15 cellular contexts compared by ENCODE assay signal in the genomic region with DNA sequence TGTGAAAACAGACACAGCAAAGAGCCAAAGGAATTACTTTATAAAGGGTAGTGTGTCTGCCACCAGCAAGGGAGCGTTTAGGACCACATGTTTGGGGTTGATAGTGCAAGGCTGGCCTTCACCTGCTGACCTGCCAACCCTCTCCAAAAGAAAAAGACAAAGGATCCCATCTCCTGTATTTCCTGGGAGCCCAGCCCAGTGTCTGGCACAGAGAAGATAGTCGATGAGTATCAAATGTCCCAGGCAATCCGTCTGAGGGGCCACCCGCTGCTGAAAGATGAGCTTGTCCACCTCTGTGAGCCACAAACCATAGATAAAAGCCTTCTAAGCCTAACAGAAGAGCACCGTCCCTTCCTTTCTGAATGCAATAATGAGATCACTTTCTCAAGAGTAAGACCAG.
DNase-seq lines count a peak whose midpoint lies in the region; ATAC-seq, FAIRE-seq and TF ChIP-seq lines count a peak whose summit lies in the region.
"Had no signal": no experiment of that assay in that cellular context is flagged by ENCODE, and none has a peak within 500 bp of the region (broad histone marks: within the 10 kb centered on the region; RNA-seq: fewer than 3 reads in every experiment).

No MANE protein-coding gene starts in this region.

- H2AFZ ChIP-seq in K562 (ENCODE audit: low read depth, low read length) = no peak overlapping the region

- H3K4me1 ChIP-seq in K562 (replicated peaks in 1 of 2; ENCODE audit: control insufficient read depth in 2 of 2, insufficient read depth in 2 of 2, low read length in 2 of 2) = peaks cover 0 to 5% of the 10 kb centered on the region in 2 experiments; a peak in 2 of 5 replicates
- no peaks in the 10 kb centered on the region for H3K4me1 ChIP-seq in breast epithelium
- H3K4me1 ChIP-seq: BLaER1 had no signal

- H3K27me3 Mint-ChIP-seq in nephron progenitor cell (ENCODE audit: low read depth, poor library complexity) = peaks cover 9% of the 10 kb centered on the region
- peaks cover 2% of the 10 kb centered on the region for H3K27me3 Mint-ChIP-seq in chondrocyte (ENCODE audit: low read depth)
- H3K27me3 Mint-ChIP-seq in activated T-helper 2 cell treated with anti-CD3 and anti-CD28 coated beads, Interferon-gamma antibody, Interleukin-2, Interleukin-4, amounts not matched to agents 10 μg/mL and 5 μg/mL and 100 μg/mL, durations not matched to agents 14 hours and 24 hours and 36 hours (ENCODE audit: low read depth) = peaks cover 16% of the 10 kb centered on the region

- H3K4me3 Mint-ChIP-seq in nephron progenitor cell (peak overlapping the region; percentile 36), chondrocyte (ENCODE audit: unreplicated experiment) (no peak overlapping the region)
- H3K4me3 Mint-ChIP-seq in activated T-helper 2 cell treated with anti-CD3 and anti-CD28 coated beads, Interferon-gamma antibody, Interleukin-2, Interleukin-4, amounts not matched to agents 10 μg/mL and 5 μg/mL and 100 μg/mL, durations not matched to agents 14 hours and 24 hours and 36 hours (ENCODE audit: low read depth) = no peak overlapping the region
- H3K4me3 Mint-ChIP-seq: CD8-positive, alpha-beta memory T cell; HFFc6 had no signal

- H3K4me2 ChIP-seq in K562 (ENCODE audit: insufficient read depth, low read length) = no peak overlapping the region
- H3K4me2 ChIP-seq: BLaER1 had no signal

- no peak for FAIRE-seq in K562 (lab: Jason Lieb, UNC)

- H4K20me1 ChIP-seq in K562 (replicated peaks; ENCODE audit: control insufficient read depth, insufficient read depth, low read length) = no peaks in the 10 kb centered on the region
- H4K20me1 ChIP-seq: BLaER1 had no signal

- peaks cover 4 to 16% of the 10 kb centered on the region in 2 experiments; a peak in 4 of 5 replicates for H3K27me3 ChIP-seq in K562 (ENCODE audit: control insufficient read depth in 2 of 2, insufficient read depth in 2 of 2, low read length in 2 of 2)
- H3K27me3 ChIP-seq in breast epithelium = no peaks in the 10 kb centered on the region
- H3K27me3 ChIP-seq: BLaER1 had no signal

- POLR2A ChIA-PET in K562 (lab: Yijun Ruan, JAX) = interaction anchor here (1.0 kb wide), 1 partner anchor 22 kb away, joined by 3 read pairs; no protein-coding TSS in a partner anchor

- no peak for TF ChIP-seq EP300 in K562 (IDR thresholded peaks at IDR 0.05; ENCODE audit: low read length)

- H3K27ac ChIP-seq in K562 (ENCODE audit: extremely low read depth, low read depth, low read length) = no peak overlapping the region
- no peak overlapping the region for H3K27ac ChIP-seq in breast epithelium
- H3K27ac ChIP-seq: BLaER1 had no signal

- peaks cover 25% of the 10 kb centered on the region for H3K4me1 Mint-ChIP-seq in nephron progenitor cell
- no peaks in the 10 kb centered on the region for H3K4me1 Mint-ChIP-seq in chondrocyte (ENCODE audit: low read depth)
- no peaks in the 10 kb centered on the region for H3K4me1 Mint-ChIP-seq in activated T-helper 2 cell treated with anti-CD3 and anti-CD28 coated beads, Interferon-gamma antibody, Interleukin-2, Interleukin-4, amounts not matched to agents 10 μg/mL and 5 μg/mL and 100 μg/mL, durations not matched to agents 14 hours and 24 hours and 36 hours (ENCODE audit: low read depth)
- H3K4me1 Mint-ChIP-seq: CD8-positive, alpha-beta memory T cell had no signal

- ATAC-seq in K562 = peak; percentile 49

- in situ Hi-C loops in K562 (cut with MboI) = no loop called here

- DNase-seq in COLO668 (lab: John Stamatoyannopoulos, UW; ENCODE audit: unreplicated experiment) = peak; percentile 8
- DNase-seq in NCI-H2029 treated with DMSO at 0.1 percent for 48 hours (lab: John Stamatoyannopoulos, UW) = peak; percentile 48
- DNase-seq in K562 (ENCODE audit: extremely low read depth in 1 of 4, low spot score in 3 of 4) = peak in 3 of 4 experiments; percentile 23 to 60 (median 35)
- no peak for DNase-seq in nephron progenitor cell
- DNase-seq in chondrocyte (ENCODE audit: low spot score) = no peak
- DNase-seq in activated T-helper 2 cell treated with anti-CD3 and anti-CD28 coated beads, Interferon-gamma antibody, Interleukin-2, Interleukin-4, amounts not matched to agents 10 μg/mL and 5 μg/mL and 100 μg/mL, durations not matched to agents 14 hours and 24 hours and 36 hours (ENCODE audit: low spot score) = no peak
- DNase-seq in breast epithelium (ENCODE audit: low spot score in 2 of 2) = no peak
- DNase-seq: 8988T; AML-193; CD8-positive, alpha-beta memory T cell; DMS53; GF-D8; HCEC 1CT; HFFc6 had no signal

- H3K36me3 Mint-ChIP-seq in nephron progenitor cell (ENCODE audit: low read depth) (peaks cover 12% of the 10 kb centered on the region), chondrocyte (ENCODE audit: low read depth) (peaks cover 13% of the 10 kb centered on the region)
- no peaks in the 10 kb centered on the region for H3K36me3 Mint-ChIP-seq in activated T-helper 2 cell treated with anti-CD3 and anti-CD28 coated beads, Interferon-gamma antibody, Interleukin-2, Interleukin-4, amounts not matched to agents 10 μg/mL and 5 μg/mL and 100 μg/mL, durations not matched to agents 14 hours and 24 hours and 36 hours (ENCODE audit: low read depth)
- H3K36me3 Mint-ChIP-seq: CD8-positive, alpha-beta memory T cell had no signal

- WGBS in K562 (ENCODE audit: insufficient coverage, low coverage, missing lambda C conversion rate) = 0% methylated on average over 5 of the region's 5 CpGs

- TF ChIP-seq POLR2A in K562 (conservative IDR thresholded peaks at IDR 0.05) (no peak), breast epithelium (IDR thresholded peaks at IDR 0.05) (no peak)

- H3K9me3 ChIP-seq in K562 (replicated peaks; ENCODE audit: control insufficient read depth, insufficient read depth, low read depth, low read length) = no peaks in the 10 kb centered on the region
- H3K9me3 ChIP-seq in breast epithelium = no peaks in the 10 kb centered on the region

- intact Hi-C loops in K562 (cut with micrococcal nuclease) = no loop called here
- intact Hi-C loops in activated T-helper 2 cell treated with anti-CD3 and anti-CD28 coated beads, Interferon-gamma antibody, Interleukin-2, Interleukin-4, amounts not matched to agents 10 μg/mL and 5 μg/mL and 100 μg/mL, durations not matched to agents 14 hours and 24 hours and 36 hours (cut with micrococcal nuclease) = no loop called here
- intact Hi-C loops in breast epithelium (cut with DNase I; ENCODE audit: low total_unique reads) = no loop called here

- CTCF ChIA-PET in K562 (lab: Yijun Ruan, JAX; ENCODE audit: low intra/inter-chr PET ratio) = no interaction called here

- no peaks in the 10 kb centered on the region for H3K79me2 ChIP-seq in K562 (ENCODE audit: control insufficient read depth, insufficient read depth, low read length)

- no peak for TF ChIP-seq CTCF in K562 (IDR thresholded peaks at IDR 0.05 in 2 of 3, conservative IDR thresholded peaks at IDR 0.05 in 1 of 3; ENCODE audit: insufficient read depth in 2 of 3, low read depth in 1 of 3, low read length in 3 of 3)
- no peak for TF ChIP-seq CTCF in nephron progenitor cell (IDR thresholded peaks at IDR 0.05)
- TF ChIP-seq CTCF in chondrocyte (IDR thresholded peaks at IDR 0.05) = no peak
- no peak for TF ChIP-seq CTCF in breast epithelium (IDR thresholded peaks at IDR 0.05)

- no peaks in the 10 kb centered on the region for H3K9me1 ChIP-seq in K562 (ENCODE audit: control insufficient read depth, insufficient read depth, low read length)

- H3K36me3 ChIP-seq in K562 (ENCODE audit: control insufficient read depth, insufficient read depth, low read length) = no peaks in the 10 kb centered on the region
- no peaks in the 10 kb centered on the region for H3K36me3 ChIP-seq in breast epithelium
- H3K36me3 ChIP-seq: BLaER1 had no signal

- H3K4me3 ChIP-seq in K562 (no peak overlapping the region), breast epithelium (no peak overlapping the region)
- H3K4me3 ChIP-seq: BLaER1 had no signal

- no peak for TF ChIP-seq RAD21 in K562 (CRISPR knock-in tag; conservative IDR thresholded peaks at IDR 0.05 in 1 of 2, IDR thresholded peaks at IDR 0.05 in 1 of 2)

- H3K9me3 Mint-ChIP-seq in nephron progenitor cell (peaks cover 33% of the 10 kb centered on the region), chondrocyte (ENCODE audit: low read depth) (peaks cover 27% of the 10 kb centered on the region)
- H3K9me3 Mint-ChIP-seq in activated T-helper 2 cell treated with anti-CD3 and anti-CD28 coated beads, Interferon-gamma antibody, Interleukin-2, Interleukin-4, amounts not matched to agents 10 μg/mL and 5 μg/mL and 100 μg/mL, durations not matched to agents 14 hours and 24 hours and 36 hours = peaks cover 8% of the 10 kb centered on the region
- H3K9me3 Mint-ChIP-seq: CD8-positive, alpha-beta memory T cell had no signal

- H3K27ac Mint-ChIP-seq in nephron progenitor cell = peak overlapping the region; percentile 87
- H3K27ac Mint-ChIP-seq in chondrocyte (ENCODE audit: unreplicated experiment) = no peak overlapping the region
- no peak overlapping the region for H3K27ac Mint-ChIP-seq in activated T-helper 2 cell treated with anti-CD3 and anti-CD28 coated beads, Interferon-gamma antibody, Interleukin-2, Interleukin-4, amounts not matched to agents 10 μg/mL and 5 μg/mL and 100 μg/mL, durations not matched to agents 14 hours and 24 hours and 36 hours
- H3K27ac Mint-ChIP-seq: CD8-positive, alpha-beta memory T cell; HFFc6 had no signal

- H3K9ac ChIP-seq in K562 (ENCODE audit: insufficient read depth in 1 of 2, low read depth in 2 of 2, low read length in 2 of 2) = no peak overlapping the region
- H3K9ac ChIP-seq: BLaER1 had no signal

- no TSS peak for BruUV-seq in K562 (replicated peaks; lab: Mats Ljungman, UMichigan)

TF ChIP-seq in K562, 482 proteins besides CTCF, POLR2A, EP300 and RAD21 (continues in another document):
- TF ChIP-seq HCFC1 (IDR thresholded peaks at IDR 0.05; ENCODE audit: low read depth, low read length) (no peak), HDGF (IDR thresholded peaks at IDR 0.05) (no peak), KDM2B (CRISPR knock-in tag; IDR thresholded peaks at IDR 0.05) (no peak), SOX6 (IDR thresholded peaks at IDR 0.05) (peak; percentile 34; the same call in 1 of the 2 replicates), CREB1 (IDR thresholded peaks at IDR 0.05) (no peak), CREB1 (CRISPR knock-in tag; IDR thresholded peaks at IDR 0.05) (no peak)

Comparison
In these comparisons a context has a peak if more than half of its experiments do, and no peak if none do; other contexts are left out.
1. DNase-seq: peak in COLO668 (single experiment), NCI-H2029 treated with DMSO at 0.1 percent for 48 hours (single experiment) and K562 (3 of 4); none in nephron progenitor cell (single experiment), chondrocyte (single experiment), activated T-helper 2 cell treated with anti-CD3 and anti-CD28 coated beads, Interferon-gamma antibody, Interleukin-2, Interleukin-4, amounts not matched to agents 10 μg/mL and 5 μg/mL and 100 μg/mL, durations not matched to agents 14 hours and 24 hours and 36 hours (single experiment) and breast epithelium (0 of 2).